In the genomic region with DNA sequence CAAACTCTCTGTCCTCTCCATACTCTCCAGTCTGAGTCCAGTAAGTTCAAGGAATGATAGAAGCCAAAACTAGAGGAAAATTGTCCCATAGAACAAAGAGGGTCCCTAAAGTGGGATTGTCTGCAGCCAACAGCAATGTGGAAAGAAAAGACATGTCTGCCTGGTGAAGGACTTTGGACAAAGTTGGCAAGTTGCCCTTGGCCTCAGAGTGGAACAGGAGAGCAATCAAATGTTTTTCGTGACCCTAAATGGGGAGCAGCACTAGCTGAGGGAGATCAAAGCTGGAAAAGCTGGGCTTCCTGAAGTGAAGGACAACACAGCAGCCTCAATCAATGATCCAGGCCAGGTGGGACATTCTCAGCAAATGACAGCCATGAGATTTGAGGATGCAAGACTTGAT, we compare ENCODE assay signal across 11 cellular contexts.
"Had no signal": no experiment of that assay in that cellular context is flagged by ENCODE, and none has a peak within 500 bp of the region (broad histone marks: within the 10 kb centered on the region; RNA-seq: fewer than 3 reads in every experiment).

No MANE protein-coding gene starts in this region.

- FAIRE-seq: H1, H54 had no signal

- H3K27ac ChIP-seq: GM23248 had no signal

- ATAC-seq: GM23338, HCT116 had no signal

- H3K4me2 ChIP-seq: GM23338 had no signal

- H3K9ac ChIP-seq: GM23248 had no signal

- H2AFZ ChIP-seq: GM23248, GM23338 had no signal

- DNase-seq: GM23248, GOT3, H7, H9, HCEC 1CT, HFFc6 had no signal

- H3K36me3 ChIP-seq: HAP-1 had no signal

- H3K9me3 ChIP-seq: HAP-1 had no signal

- H3K4me3 ChIP-seq: GM23248, GM23338, HAP-1 had no signal
